Comparison of ENCODE assay signal across 8 cellular contexts in the genomic region with DNA sequence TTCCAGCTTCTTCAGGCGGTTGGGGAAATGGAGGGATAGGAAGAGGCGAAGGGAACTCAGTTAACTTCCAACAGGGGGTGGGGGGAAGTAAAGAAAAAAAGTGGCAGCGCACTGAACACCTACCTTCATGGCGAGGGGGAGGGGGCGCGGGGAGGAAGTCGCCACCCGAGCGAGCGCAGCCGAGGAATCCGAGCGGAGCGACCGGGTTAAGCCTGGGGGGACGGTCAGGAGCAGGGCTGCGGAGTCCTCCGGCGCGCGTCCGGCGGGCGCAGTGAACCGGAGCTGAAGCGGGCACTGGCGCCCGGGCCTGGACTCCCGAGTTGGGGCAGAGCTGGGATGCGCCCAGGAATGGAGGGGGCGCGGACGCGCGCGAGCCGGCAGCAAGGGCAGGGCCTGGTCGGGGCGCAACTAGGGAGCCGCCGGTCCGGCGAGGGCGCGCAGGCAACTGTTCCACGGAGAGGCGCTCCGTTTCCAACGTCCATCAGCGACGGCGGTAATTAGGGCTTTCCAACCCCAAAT. TPM values are rescaled to one million over a fixed set of nuclear protein-coding genes. Genes with fewer than 3 reads are reported as not detected.
DNase-seq lines count a peak whose midpoint lies in the region; ATAC-seq and TF ChIP-seq lines count a peak whose summit lies in the region.

A gene (minus strand): TSS at position 450 of the 519 bp plus-strand sequence. CDS start 321 bp downstream, at position 129.

- H3K36me3 Mint-ChIP-seq in activated naive CD4-positive, alpha-beta T cell treated with anti-CD3 and anti-CD28 coated beads, Interleukin-2, amount 50 U/mL, for 24 hours, result no peaks in the 10 kb centered on the region
- H3K36me3 Mint-ChIP-seq in activated naive CD4-positive, alpha-beta T cell treated with anti-CD3 and anti-CD28 coated beads, Interleukin-2, amount 50 U/mL, for 72 hours, result peaks cover 6 to 17% of the 10 kb centered on the region in 2 donors
- H3K36me3 Mint-ChIP-seq in activated CD4-positive, alpha-beta memory T cell treated with anti-CD3 and anti-CD28 coated beads for 36 hours, result no peaks in the 10 kb centered on the region

- POLR2A ChIA-PET in activated CD4-positive, alpha-beta memory T cell treated with anti-CD3 and anti-CD28 coated beads for 36 hours (lab: Charles Lee), result no interaction called here

- H3K27ac Mint-ChIP-seq in activated naive CD4-positive, alpha-beta T cell treated with anti-CD3 and anti-CD28 coated beads, Interleukin-2, amount 50 U/mL, for 24 hours, result no peak within 1 kb of the TSS
- H3K27ac Mint-ChIP-seq in activated naive CD4-positive, alpha-beta T cell treated with anti-CD3 and anti-CD28 coated beads, Interleukin-2, amount 50 U/mL, for 72 hours, result no peak within 1 kb of the TSS
- H3K27ac Mint-ChIP-seq in activated CD4-positive, alpha-beta memory T cell treated with anti-CD3 and anti-CD28 coated beads for 36 hours, result no peak within 1 kb of the TSS

- H3K27me3 ChIP-seq in left ventricle myocardium inferior (ENCODE audit: low read depth), result peaks cover 97% of the 10 kb centered on the region

- H3K36me3 ChIP-seq in left ventricle myocardium inferior, result no peaks in the 10 kb centered on the region

- H3K4me1 Mint-ChIP-seq in activated naive CD4-positive, alpha-beta T cell treated with anti-CD3 and anti-CD28 coated beads, Interleukin-2, amount 50 U/mL, for 24 hours, result peaks cover 28% of the 10 kb centered on the region
- peaks cover 17% of the 10 kb centered on the region for H3K4me1 Mint-ChIP-seq in activated CD4-positive, alpha-beta memory T cell treated with anti-CD3 and anti-CD28 coated beads for 36 hours (ENCODE audit: low read depth)

- peak within 1 kb of the TSS; percentile 78 for H3K4me3 ChIP-seq in left ventricle myocardium inferior

- peaks cover 55% of the 10 kb centered on the region for H3K4me1 ChIP-seq in left ventricle myocardium inferior

- H3K4me3 Mint-ChIP-seq in activated naive CD4-positive, alpha-beta T cell treated with anti-CD3 and anti-CD28 coated beads, Interleukin-2, amount 50 U/mL, for 24 hours, result peak within 1 kb of the TSS; percentile 55
- peak within 1 kb of the TSS; percentile 57 for H3K4me3 Mint-ChIP-seq in activated CD4-positive, alpha-beta memory T cell treated with anti-CD3 and anti-CD28 coated beads for 36 hours

- peak within 1 kb of the TSS; percentile 74 for H3K27ac ChIP-seq in left ventricle myocardium inferior (replicated peaks)

- intact Hi-C loops in activated CD4-positive, alpha-beta memory T cell treated with anti-CD3 and anti-CD28 coated beads for 36 hours (cut with micrococcal nuclease), result loop anchor here (5.0 to 10.0 kb wide), 2 partner anchors 238 to 815 kb away; no protein-coding TSS in a partner anchor
- intact Hi-C loops in left ventricle myocardium inferior (cut with micrococcal nuclease), result loop anchor here (5.0 kb wide), 1 partner anchor 260 kb away; no protein-coding TSS in a partner anchor

- no peaks in the 10 kb centered on the region for H3K9me3 Mint-ChIP-seq in activated naive CD4-positive, alpha-beta T cell treated with anti-CD3 and anti-CD28 coated beads, Interleukin-2, amount 50 U/mL, for 24 hours
- H3K9me3 Mint-ChIP-seq in activated naive CD4-positive, alpha-beta T cell treated with anti-CD3 and anti-CD28 coated beads, Interleukin-2, amount 50 U/mL, for 72 hours, result no peaks in the 10 kb centered on the region
- no peaks in the 10 kb centered on the region for H3K9me3 Mint-ChIP-seq in activated CD4-positive, alpha-beta memory T cell treated with anti-CD3 and anti-CD28 coated beads for 36 hours

- DNase-seq in activated naive CD4-positive, alpha-beta T cell treated with anti-CD3 and anti-CD28 coated beads, Interleukin-2, amount 50 U/mL, for 72 hours (ENCODE audit: low spot score in 2 of 2), result no peak
- no peak for DNase-seq in activated CD4-positive, alpha-beta memory T cell treated with anti-CD3 and anti-CD28 coated beads for 36 hours
- DNase-seq in left ventricle myocardium inferior (peak; percentile 53), renal cortical epithelial cell (ENCODE audit: low read depth) (no peak), HuH-7.5 (ENCODE audit: low spot score) (no peak), DMS153 treated with DMSO at 0.1 percent for 48 hours (lab: John Stamatoyannopoulos, UW; ENCODE audit: unreplicated experiment) (no peak)

- TF ChIP-seq CTCF in left ventricle myocardium inferior (IDR thresholded peaks at IDR 0.05; ENCODE audit: borderline replicate concordance), result no peak

- no peaks in the 10 kb centered on the region for H3K9me3 ChIP-seq in left ventricle myocardium inferior (replicated peaks)

- CTCF ChIA-PET in activated CD4-positive, alpha-beta memory T cell treated with anti-CD3 and anti-CD28 coated beads for 36 hours (lab: Charles Lee), result no interaction called here

- no peak for ATAC-seq in activated naive CD4-positive, alpha-beta T cell treated with anti-CD3 and anti-CD28 coated beads, Interleukin-2, amount 50 U/mL, for 72 hours
- no peak for ATAC-seq in GM19324 (IDR thresholded peaks at IDR 0.05; ENCODE audit: low FRiP score, unreplicated experiment)

- peaks cover 43% of the 10 kb centered on the region for H3K27me3 Mint-ChIP-seq in activated naive CD4-positive, alpha-beta T cell treated with anti-CD3 and anti-CD28 coated beads, Interleukin-2, amount 50 U/mL, for 24 hours
- H3K27me3 Mint-ChIP-seq in activated CD4-positive, alpha-beta memory T cell treated with anti-CD3 and anti-CD28 coated beads for 36 hours, result peaks cover 67% of the 10 kb centered on the region

RNA-seq across cellular contexts. Expression of the gene that starts here (rescaled TPM):
- not detected for total RNA-seq in activated naive CD4-positive, alpha-beta T cell treated with anti-CD3 and anti-CD28 coated beads, Interleukin-2, amount 50 U/mL, for 72 hours
- not detected for total RNA-seq in activated CD4-positive, alpha-beta memory T cell treated with anti-CD3 and anti-CD28 coated beads for 36 hours
- total RNA-seq in left ventricle myocardium inferior (3.8 TPM), renal cortical epithelial cell (20.5 and 32.2 TPM in 2 replicates)
